ENCODE assay signal across 30 cellular contexts in genomic region chr6:108549241-108549640, GRCh38.
"Had no signal": no experiment of that assay in that cellular context is flagged by ENCODE, and none has a peak within 500 bp of the region (broad histone marks: within the 10 kb centered on the region; RNA-seq: fewer than 3 reads in every experiment).

No MANE protein-coding gene starts in this region.

- H3K27me3 ChIP-seq: adrenal gland, body of pancreas, brain microvascular endothelial cell, breast epithelium had no signal

- H3K36me3 ChIP-seq: adrenal gland, brain microvascular endothelial cell, breast epithelium had no signal

- H3K4me1 ChIP-seq: adrenal gland, body of pancreas, breast epithelium had no signal

- H3K4me3 ChIP-seq: adrenal gland, body of pancreas, breast epithelium had no signal

- ATAC-seq: activated CD8-positive, alpha-beta memory T cell treated with anti-CD3 and anti-CD28 coated beads, Interleukin-2, amount 10 ng/mL, durations not matched to agents 7 days and 5 days; activated CD8-positive, alpha-beta T cell treated with anti-CD3 and anti-CD28 coated beads, Interleukin-2, amount 10 ng/mL, durations not matched to agents 7 days and 5 days; activated naive CD8-positive, alpha-beta T cell treated with anti-CD3 and anti-CD28 coated beads, Interleukin-2, amount 50 U/mL, for 24 hours; body of pancreas had no signal

- H3K9me3 ChIP-seq: adrenal gland, body of pancreas, breast epithelium had no signal

- H3K27ac ChIP-seq: adrenal gland, body of pancreas, brain microvascular endothelial cell, breast epithelium, VCaP had no signal

- DNase-seq: activated B cell treated with CpG ODN at 0.5 μM for 24 hours; activated CD4-positive, alpha-beta memory T cell treated with anti-CD3 and anti-CD28 coated beads for 36 hours; activated CD4-positive, alpha-beta T cell treated with anti-CD3 and anti-CD28 coated beads for 4 hours; activated CD4-positive, alpha-beta T cell treated with anti-CD3 and anti-CD28 coated beads, Interleukin-2, amount 10 ng/mL, durations not matched to agents 24 days and 14 days; activated CD4-positive, alpha-beta T cell treated with anti-CD3 and anti-CD28 coated beads, Interleukin-2, amount 50 U/mL, for 1 hour; activated CD4-positive, alpha-beta T cell treated with anti-CD3 and anti-CD28 coated beads, Interleukin-2, amount 50 U/mL, for 4 hours; activated CD4-positive, CD25-positive, alpha-beta regulatory T cell treated with anti-CD3 and anti-CD28 coated beads, Interleukin-2, amount 50 U/mL, for 72 hours; activated CD8-positive, alpha-beta memory T cell treated with anti-CD3 and anti-CD28 coated beads for 24 hours; activated CD8-positive, alpha-beta memory T cell treated with anti-CD3 and anti-CD28 coated beads, Interleukin-2, amount 10 ng/mL, durations not matched to agents 7 days and 5 days; activated CD8-positive, alpha-beta memory T cell treated with anti-CD3 and anti-CD28 coated beads, Interleukin-2, amount 50 U/mL, for 48 hours; activated CD8-positive, alpha-beta T cell treated with anti-CD3 and anti-CD28 coated beads, Interleukin-2, amount 10 ng/mL, durations not matched to agents 7 days and 5 days; activated effector memory CD4-positive, alpha-beta T cell treated with Interleukin-2 at 50 U/mL for 16 hours; activated gamma-delta T cell; activated naive CD4-positive, alpha-beta T cell treated with anti-CD3 and anti-CD28 coated beads, Interleukin-2, amount 10 ng/mL, durations not matched to agents 7 days and 5 days; activated naive CD4-positive, alpha-beta T cell treated with Interleukin-2 at 50 U/mL for 16 hours; activated naive CD8-positive, alpha-beta T cell treated with anti-CD3 and anti-CD28 coated beads, Interleukin-2, amount 10 ng/mL, durations not matched to agents 7 days and 5 days; activated naive CD8-positive, alpha-beta T cell treated with anti-CD3 and anti-CD28 coated beads, Interleukin-2, amount 50 U/mL, for 24 hours; activated T-cell treated with anti-CD3 and anti-CD28 coated beads, Interleukin-2, amount 50 U/mL, for 24 hours; activated T-cell treated with anti-CD3 and anti-CD28 coated beads, Interleukin-2, amount 50 U/mL, for 48 hours; adrenal gland; amniotic stem cell; aorta; body of pancreas; central memory CD4-positive, alpha-beta T cell; T-helper 1 cell; T-helper 2 cell; T-helper 9 cell had no signal
